11 cellular contexts compared by ENCODE assay signal in genomic region chr12:67433393-67434175, GRCh38.
DNase-seq lines count a peak whose midpoint lies in the region; ATAC-seq, FAIRE-seq and TF ChIP-seq lines count a peak whose summit lies in the region.
"Had no signal": no experiment of that assay in that cellular context is flagged by ENCODE, and none has a peak within 500 bp of the region (broad histone marks: within the 10 kb centered on the region; RNA-seq: fewer than 3 reads in every experiment).

No MANE protein-coding gene starts in this region.

- H4K20me1 ChIP-seq in astrocyte (ENCODE audit: insufficient read depth, low read length), result no peaks in the 10 kb centered on the region

- H3K9me3 Mint-ChIP-seq in astrocyte (ENCODE audit: unreplicated experiment) (peaks cover 4% of the 10 kb centered on the region), WTC11 (peaks cover under 1% of the 10 kb centered on the region; the same call in 1 of the 2 replicates)

- no peaks in the 10 kb centered on the region for H3K36me3 ChIP-seq in ACC112 (ENCODE audit: insufficient read depth, low read length)
- no peaks in the 10 kb centered on the region for H3K36me3 ChIP-seq in astrocyte (ENCODE audit: insufficient read depth, low read length)

- in situ Hi-C loops in GM13976 (cut with MboI; ENCODE audit: low sequenced_read_pairs, unreplicated experiment), result no loop called here

- CTCF ChIA-PET in WTC11 (lab: Charles Lee), result no interaction called here

- POLR2A ChIA-PET in WTC11 (lab: Charles Lee), result no interaction called here

- H3K4me3 Mint-ChIP-seq in astrocyte (ENCODE audit: unreplicated experiment), result no peak overlapping the region
- H3K4me3 Mint-ChIP-seq in WTC11, result no peak overlapping the region
- H3K4me3 Mint-ChIP-seq: CD4-positive, CD25-positive, alpha-beta regulatory T cell had no signal

- H3K27me3 ChIP-seq in ACC112 (ENCODE audit: insufficient read depth, low read length), result no peaks in the 10 kb centered on the region
- no peaks in the 10 kb centered on the region for H3K27me3 ChIP-seq in astrocyte (ENCODE audit: insufficient read depth, low read length)

- H3K4me3 ChIP-seq in ACC112 (ENCODE audit: low read depth, low read length) (no peak overlapping the region), astrocyte (ENCODE audit: insufficient read depth, low read depth, low read length) (no peak overlapping the region)

- H2AFZ ChIP-seq in ACC112 (ENCODE audit: low read length, unreplicated experiment) (no peak overlapping the region), astrocyte (ENCODE audit: low read depth, low read length) (no peak overlapping the region)
- H2AFZ ChIP-seq: parathyroid adenoma had no signal

- peak overlapping the region; percentile 88; the same call in 1 of the 2 replicates for H3K27ac ChIP-seq in ACC112 (ENCODE audit: low read depth, low read length)
- peak overlapping the region; percentile 72 for H3K27ac ChIP-seq in astrocyte (ENCODE audit: low read depth, low read length)
- H3K27ac ChIP-seq: parathyroid adenoma had no signal

- H3K27me3 Mint-ChIP-seq in astrocyte (ENCODE audit: low read depth, unreplicated experiment) (no peaks in the 10 kb centered on the region), WTC11 (ENCODE audit: low read depth) (no peaks in the 10 kb centered on the region; the same call in 1 of the 2 replicates)
- H3K27me3 Mint-ChIP-seq: CD4-positive, CD25-positive, alpha-beta regulatory T cell had no signal

- no peak overlapping the region for H3K4me2 ChIP-seq in astrocyte (ENCODE audit: low read length)

- no peaks in the 10 kb centered on the region for H3K36me3 Mint-ChIP-seq in astrocyte (ENCODE audit: low read depth, unreplicated experiment)
- H3K36me3 Mint-ChIP-seq in WTC11, result no peaks in the 10 kb centered on the region
- H3K36me3 Mint-ChIP-seq: CD4-positive, CD25-positive, alpha-beta regulatory T cell had no signal

- H3K4me1 Mint-ChIP-seq in astrocyte (ENCODE audit: low read depth, unreplicated experiment) (peaks cover 34% of the 10 kb centered on the region), WTC11 (peaks cover 10% of the 10 kb centered on the region)

- H3K9me3 ChIP-seq in astrocyte (ENCODE audit: insufficient read depth, low read depth, low read length), result no peaks in the 10 kb centered on the region

- DNase-seq in astrocyte (ENCODE audit: low read depth) (peak; percentile 60), WTC11 (ENCODE audit: low spot score) (no peak), GM13976 (ENCODE audit: low spot score) (no peak), KG1 (lab: John Stamatoyannopoulos, UW) (no peak), epidermal melanocyte (ENCODE audit: insufficient read length, low spot score) (no peak)
- DNase-seq: CD4-positive, CD25-positive, alpha-beta regulatory T cell; NCI-H1092 had no signal

- FAIRE-seq in astrocyte (lab: Jason Lieb, UNC), result peak; percentile 49

- H3K79me2 ChIP-seq in ACC112 (ENCODE audit: control insufficient read depth, insufficient read depth, low read length, unreplicated experiment) (no peaks in the 10 kb centered on the region), astrocyte (ENCODE audit: insufficient read depth, low read length) (no peaks in the 10 kb centered on the region)
- H3K79me2 ChIP-seq: parathyroid adenoma had no signal

- peak; percentile 78 for ATAC-seq in GM19397 (IDR thresholded peaks at IDR 0.05; ENCODE audit: unreplicated experiment)
- ATAC-seq in HG03108 (IDR thresholded peaks at IDR 0.05; ENCODE audit: unreplicated experiment), result peak; percentile 78
- ATAC-seq in WTC11, result no peak

- no peak overlapping the region for H3K9ac ChIP-seq in astrocyte (ENCODE audit: low read length)
- H3K9ac ChIP-seq: parathyroid adenoma had no signal

- H3K4me1 ChIP-seq in ACC112 (ENCODE audit: control insufficient read depth, insufficient read depth, low read length, unreplicated experiment) (peaks cover 30% of the 10 kb centered on the region), astrocyte (ENCODE audit: insufficient read depth, low read length) (peaks cover 27% of the 10 kb centered on the region)

- H3K27ac Mint-ChIP-seq in astrocyte (ENCODE audit: unreplicated experiment), result no peak overlapping the region
- H3K27ac Mint-ChIP-seq in WTC11, result no peak overlapping the region

- TF ChIP-seq CTCF in astrocyte (IDR thresholded peaks at IDR 0.05; ENCODE audit: insufficient read depth, low read depth, low read length) (no peak), WTC11 (IDR thresholded peaks at IDR 0.05) (no peak), GM13976 (IDR thresholded peaks at IDR 0.05; ENCODE audit: borderline replicate concordance, control extremely low read depth, extremely low read depth, insufficient read depth, missing control alignments) (no peak)

TF ChIP-seq in WTC11, 78 proteins besides CTCF, POLR2A, EP300 and RAD21 (continues in another document):
- no peak for TF ChIP-seq ZNF219 (CRISPR knock-in tag; IDR thresholded peaks at IDR 0.05; ENCODE audit: borderline replicate concordance)
- no peak for TF ChIP-seq HMGXB4 (CRISPR knock-in tag; IDR thresholded peaks at IDR 0.05)
- no peak for TF ChIP-seq ATF2 (CRISPR knock-in tag; IDR thresholded peaks at IDR 0.05; ENCODE audit: borderline replicate concordance, low read depth)
- no peak for TF ChIP-seq SMAD4 (CRISPR knock-in tag; IDR thresholded peaks at IDR 0.05)
- no peak for TF ChIP-seq ZNF232 (CRISPR knock-in tag; IDR thresholded peaks at IDR 0.05)
- TF ChIP-seq CREB1 (CRISPR knock-in tag; IDR thresholded peaks at IDR 0.05), result no peak
- TF ChIP-seq RORB (CRISPR knock-in tag; IDR thresholded peaks at IDR 0.05), result no peak
- TF ChIP-seq NR2C2 (CRISPR knock-in tag; IDR thresholded peaks at IDR 0.05), result no peak
- no peak for TF ChIP-seq SP1 (CRISPR knock-in tag; conservative IDR thresholded peaks at IDR 0.05)
- TF ChIP-seq CDX4 (CRISPR knock-in tag; IDR thresholded peaks at IDR 0.05; ENCODE audit: borderline replicate concordance), result no peak
- TF ChIP-seq ARID4B (CRISPR knock-in tag; IDR thresholded peaks at IDR 0.05; ENCODE audit: borderline replicate concordance), result no peak
- TF ChIP-seq ZNF396 (CRISPR knock-in tag; IDR thresholded peaks at IDR 0.05; ENCODE audit: borderline replicate concordance), result no peak
- TF ChIP-seq NFYB (CRISPR knock-in tag; conservative IDR thresholded peaks at IDR 0.05; ENCODE audit: low read depth), result no peak
